37 cellular contexts compared by ENCODE assay signal in the genomic region with DNA sequence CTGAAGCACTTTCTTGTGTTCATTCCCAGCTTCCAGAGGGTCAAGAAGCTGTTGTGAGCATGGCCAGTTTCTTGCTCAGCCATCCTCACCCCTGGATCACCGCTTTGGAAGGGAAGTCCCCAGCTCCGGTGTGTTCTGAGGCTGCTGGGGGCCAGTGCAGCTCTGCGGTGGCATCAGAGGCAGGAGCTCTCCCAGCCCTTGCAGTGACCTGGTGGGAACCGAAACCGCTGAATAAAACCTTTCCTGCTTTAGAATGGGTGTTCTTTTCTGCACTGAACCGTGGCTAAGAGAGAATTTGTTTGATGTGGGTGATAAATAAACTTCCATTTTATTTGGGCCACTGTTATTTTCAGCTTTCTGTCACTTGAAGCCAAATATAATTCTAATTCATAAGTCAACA.
"Had no signal": no experiment of that assay in that cellular context is flagged by ENCODE, and none has a peak within 500 bp of the region (broad histone marks: within the 10 kb centered on the region; RNA-seq: fewer than 3 reads in every experiment).

No MANE protein-coding gene starts in this region.

- H2AFZ ChIP-seq: PC-9 had no signal

- H3K36me3 ChIP-seq: adrenal gland, MG63 had no signal

- ATAC-seq: activated naive CD4-positive, alpha-beta T cell treated with anti-CD3 and anti-CD28 coated beads, Interleukin-2, amount 50 U/mL, for 72 hours; activated T-cell treated with anti-CD3 and anti-CD28 coated beads, Interleukin-2, amount 50 U/mL, for 4 hours; body of pancreas; Right ventricle myocardium inferior; SK-N-SH treated with all-trans-retinoic acid at 6 μM for 48 hours had no signal

- H3K4me1 ChIP-seq: adrenal gland, body of pancreas, breast epithelium had no signal

- H3K4me3 ChIP-seq: adrenal gland, body of pancreas, breast epithelium, MG63, PC-9 had no signal

- H3K27me3 ChIP-seq: adrenal gland, body of pancreas, breast epithelium, MG63 had no signal

- H3K9me3 ChIP-seq: adrenal gland, body of pancreas, breast epithelium, MG63 had no signal

- DNase-seq: activated B cell treated with CpG ODN at 0.5 μM for 24 hours; activated CD4-positive, alpha-beta memory T cell treated with anti-CD3 and anti-CD28 coated beads for 36 hours; activated CD4-positive, alpha-beta T cell treated with anti-CD3 and anti-CD28 coated beads for 4 hours; activated CD4-positive, alpha-beta T cell treated with anti-CD3 and anti-CD28 coated beads, Interleukin-2, amount 50 U/mL, for 1 hour; activated CD4-positive, CD25-positive, alpha-beta regulatory T cell treated with anti-CD3 and anti-CD28 coated beads, Interleukin-2, amount 50 U/mL, for 72 hours; activated CD8-positive, alpha-beta memory T cell treated with anti-CD3 and anti-CD28 coated beads, Interleukin-2, amount 50 U/mL, for 4 hours; activated gamma-delta T cell treated with Interleukin-2 at 50 U/mL for 16 hours; activated naive CD4-positive, alpha-beta T cell treated with anti-CD3 and anti-CD28 coated beads for 36 hours; activated T-cell treated with anti-CD3 and anti-CD28 coated beads for 4 hours; activated T-cell treated with anti-CD3 and anti-CD28 coated beads, Interleukin-2, amount 50 U/mL, for 4 hours; adrenal gland; body of pancreas; Kasumi-1; MG63; MV-4-11; NCI-H1092 treated with DMSO at 0.1 percent for 48 hours; NCI-H1417; NCI-H146; NCI-H187; NCI-H2029 treated with DMSO at 0.1 percent for 48 hours; NCI-H2107; NCI-H2171; NCI-H510A; NCI-H526; NCI-H748 treated with DMSO at 0.1 percent for 48 hours; PC-9; SIG-M5; T-helper 1 cell; T-helper 2 cell; T-helper 9 cell had no signal

- H3K4me2 ChIP-seq: PC-9 had no signal

- H3K27ac ChIP-seq: adrenal gland, body of pancreas, breast epithelium, PC-9, RWPE1, VCaP had no signal

- FAIRE-seq: astrocyte had no signal
